1 cellular context compared by ENCODE assay signal in genomic region chr2:148447877-148448276, GRCh38.
TF ChIP-seq lines count a peak whose summit lies in the region.

No MANE protein-coding gene starts in this region.

TF ChIP-seq in GM12878, 131 proteins besides CTCF, POLR2A, EP300 and RAD21 (continued from another document):
- TF ChIP-seq ZNF207 (IDR thresholded peaks at IDR 0.05; ENCODE audit: borderline replicate concordance) = no peak
- TF ChIP-seq IKZF2 (IDR thresholded peaks at IDR 0.05) = no peak
- no peak for TF ChIP-seq SRF (IDR thresholded peaks at IDR 0.05; ENCODE audit: low read depth in 2 of 2, low read length in 2 of 2)
- no peak for TF ChIP-seq CEBPB (IDR thresholded peaks at IDR 0.05; ENCODE audit: borderline replicate concordance in 1 of 2, low read depth in 2 of 2, low read length in 2 of 2)
- no peak for TF ChIP-seq HDAC2 (IDR thresholded peaks at IDR 0.05)
- no peak for TF ChIP-seq ZNF384 (IDR thresholded peaks at IDR 0.05; ENCODE audit: borderline replicate concordance, low read depth, low read length)
- no peak for TF ChIP-seq PAX5 (IDR thresholded peaks at IDR 0.05; ENCODE audit: borderline replicate concordance, low read depth, low read length)
- TF ChIP-seq POU2F2 (IDR thresholded peaks at IDR 0.05; ENCODE audit: borderline replicate concordance, low read depth, low read length) = no peak
